In genomic region chr9:127245637-127246164, GRCh38 we compare ENCODE assay signal across 8 cellular contexts. TPM values are rescaled to one million over a fixed set of nuclear protein-coding genes. Genes with fewer than 3 reads are reported as not detected.
DNase-seq lines count a peak whose midpoint lies in the region; ATAC-seq and TF ChIP-seq lines count a peak whose summit lies in the region.

No MANE protein-coding gene starts in this region.

- no peaks in the 10 kb centered on the region for H3K79me2 ChIP-seq in SU-DHL-6 (ENCODE audit: insufficient read depth, low read length)

- H3K27me3 ChIP-seq in SU-DHL-6 (ENCODE audit: low read length) (no peaks in the 10 kb centered on the region), prostate gland (replicated peaks; ENCODE audit: insufficient read depth) (no peaks in the 10 kb centered on the region)

- H3K9me3 ChIP-seq in SU-DHL-6 (ENCODE audit: insufficient read depth, low read length): no peaks in the 10 kb centered on the region
- no peaks in the 10 kb centered on the region for H3K9me3 ChIP-seq in prostate gland

- H3K4me2 ChIP-seq in SU-DHL-6 (ENCODE audit: low read depth, low read length, poor library complexity, severe bottlenecking): peak overlapping the region; percentile 84

- intact Hi-C loops in prostate gland (cut with DNase I): no loop called here

- no peak for TF ChIP-seq POLR2A in prostate gland (IDR thresholded peaks at IDR 0.05)

- H3F3A ChIP-seq in SU-DHL-6 (ENCODE audit: insufficient read depth): no peaks in the 10 kb centered on the region

- H4K20me1 ChIP-seq in SU-DHL-6 (ENCODE audit: low read depth, low read length): no peaks in the 10 kb centered on the region

- DNase-seq in fibroblast of the aortic adventitia (ENCODE audit: low read depth) (no peak), prostate gland (ENCODE audit: low spot score) (no peak), medulla oblongata (ENCODE audit: extremely low spot score) (no peak), AG08395 (ENCODE audit: low spot score) (no peak)

- peak overlapping the region; percentile 66 for H3K9ac ChIP-seq in SU-DHL-6 (ENCODE audit: low read length)

- H3K4me1 ChIP-seq in prostate gland (replicated peaks): no peaks in the 10 kb centered on the region

- H3K9me2 ChIP-seq in SU-DHL-6 (replicated peaks; ENCODE audit: insufficient read depth, low read length): no peaks in the 10 kb centered on the region

- ATAC-seq in GM21390 (IDR thresholded peaks at IDR 0.05; ENCODE audit: unreplicated experiment) (no peak), GM19452 (IDR thresholded peaks at IDR 0.05; ENCODE audit: unreplicated experiment) (no peak)

- WGBS in prostate gland: 81% methylated on average over 8 of the region's 8 CpGs

- H3K36me3 ChIP-seq in SU-DHL-6 (ENCODE audit: low read length) (no peaks in the 10 kb centered on the region), prostate gland (no peaks in the 10 kb centered on the region)

- no peak for TF ChIP-seq CTCF in SU-DHL-6 (IDR thresholded peaks at IDR 0.05; ENCODE audit: insufficient read depth, low read length, poor library complexity, severe bottlenecking)
- no peak for TF ChIP-seq CTCF in fibroblast of the aortic adventitia (IDR thresholded peaks at IDR 0.05; ENCODE audit: insufficient read depth, low read length)
- no peak for TF ChIP-seq CTCF in prostate gland (IDR thresholded peaks at IDR 0.05)

- H3K4me3 ChIP-seq in GM08714 (ENCODE audit: low read length): peak overlapping the region; percentile 62; the same call in 1 of the 2 replicates
- H3K4me3 ChIP-seq in SU-DHL-6 (ENCODE audit: insufficient read depth, low read length, poor library complexity, severe bottlenecking): peak overlapping the region; percentile 77
- H3K4me3 ChIP-seq in fibroblast of the aortic adventitia (ENCODE audit: low read depth, low read length): peak overlapping the region; percentile 88
- H3K4me3 ChIP-seq in prostate gland: peak overlapping the region; percentile 41 to 45

- peak overlapping the region; percentile 87 for H2AFZ ChIP-seq in SU-DHL-6 (ENCODE audit: low read depth, low read length, severe bottlenecking)

- H3K27ac ChIP-seq in SU-DHL-6 (ENCODE audit: low read depth, low read length) (no peak overlapping the region), prostate gland (peak overlapping the region in 1 of 2 donors; percentile 76)

RNA-seq across cellular contexts. Expression of gene GARNL3, which starts 18.9 kb away (rescaled TPM):
- total RNA-seq in fibroblast of the aortic adventitia (ENCODE audit: low replicate concordance) (1.1 and 2.5 TPM in 2 replicates), prostate gland (10 to 100 TPM; 34.2 to 34.4 TPM)
